Comparison of ENCODE assay signal across 8 cellular contexts in genomic region chr17:49952209-49952911, GRCh38. TPM values are rescaled to one million over a fixed set of nuclear protein-coding genes. Genes with fewer than 3 reads are reported as not detected.
DNase-seq lines count a peak whose midpoint lies in the region; ATAC-seq and TF ChIP-seq lines count a peak whose summit lies in the region.

No MANE protein-coding gene starts in this region.

- peaks cover 33% of the 10 kb centered on the region for H3K27me3 Mint-ChIP-seq in activated CD4-positive, alpha-beta T cell treated with anti-CD3 and anti-CD28 coated beads for 36 hours

- H3K4me1 Mint-ChIP-seq in activated CD4-positive, alpha-beta T cell treated with anti-CD3 and anti-CD28 coated beads for 36 hours: no peaks in the 10 kb centered on the region

- no peaks in the 10 kb centered on the region for H3K36me3 Mint-ChIP-seq in activated CD4-positive, alpha-beta T cell treated with anti-CD3 and anti-CD28 coated beads for 36 hours (ENCODE audit: low read depth)

- no peak overlapping the region for H3K4me3 Mint-ChIP-seq in activated CD4-positive, alpha-beta T cell treated with anti-CD3 and anti-CD28 coated beads for 36 hours

- peak; percentile 97 for ATAC-seq in activated CD4-positive, alpha-beta T cell treated with anti-CD3 and anti-CD28 coated beads for 36 hours
- ATAC-seq in HG03039 (IDR thresholded peaks at IDR 0.05; ENCODE audit: unreplicated experiment): no peak

- DNase-seq in Ammon's horn (ENCODE audit: low spot score) (peak; percentile 66), H4 (ENCODE audit: low spot score) (peak; percentile 79), NCI-H345 treated with DMSO at 0.1 percent for 48 hours (lab: John Stamatoyannopoulos, UW; ENCODE audit: unreplicated experiment) (peak; percentile 24), choroid plexus epithelial cell (ENCODE audit: low read depth) (peak; percentile 76), lung microvascular endothelial cell (ENCODE audit: low read depth in 2 of 2) (peak; percentile 72 to 75)
- peak; percentile 92 for DNase-seq in activated CD4-positive, alpha-beta T cell treated with anti-CD3 and anti-CD28 coated beads for 36 hours
- DNase-seq in stimulated activated CD8-positive, alpha-beta memory T cell treated with anti-CD3 and anti-CD28 coated beads, Interleukin-15, amount 100 ng/mL, for 48 hours (ENCODE audit: low read depth in 2 of 2): peak; percentile 63 to 67

- POLR2A ChIA-PET in activated CD4-positive, alpha-beta T cell treated with anti-CD3 and anti-CD28 coated beads for 36 hours (lab: Charles Lee): interaction anchor here (0.6 kb wide), 2 partner anchors 34 to 538 kb away, joined by 3 read pairs; partner anchors contain the start of gene PHB1

- peak; percentile 91 for TF ChIP-seq CTCF in choroid plexus epithelial cell (conservative IDR thresholded peaks at IDR 0.05; ENCODE audit: low read depth, low read length)

- no peak overlapping the region for H3K4me3 ChIP-seq in choroid plexus epithelial cell (ENCODE audit: low read depth, low read length)

- no peak overlapping the region for H3K27ac Mint-ChIP-seq in activated CD4-positive, alpha-beta T cell treated with anti-CD3 and anti-CD28 coated beads for 36 hours

- intact Hi-C loops in activated CD4-positive, alpha-beta T cell treated with anti-CD3 and anti-CD28 coated beads for 36 hours (cut with DNase I, micrococcal nuclease): loop anchor here (1.0 to 5.0 kb wide), 4 partner anchors 46 to 135 kb away; no protein-coding TSS in a partner anchor

- H3K9me3 Mint-ChIP-seq in activated CD4-positive, alpha-beta T cell treated with anti-CD3 and anti-CD28 coated beads for 36 hours (ENCODE audit: low read depth): no peaks in the 10 kb centered on the region

- CTCF ChIA-PET in activated CD4-positive, alpha-beta T cell treated with anti-CD3 and anti-CD28 coated beads for 36 hours (lab: Charles Lee): interaction anchor here (0.6 to 3.9 kb wide), 42 partner anchors 10 to 482 kb away, joined by 3 to 124 read pairs (median 4); partner anchors contain the start of gene DLX3

RNA-seq across cellular contexts. Expression of gene DLX4, which starts 16.6 kb away (rescaled TPM):
- total RNA-seq in H4 (2014; rRNA removed; shearing (Covaris generic)): 0.49 and 1.6 TPM in 2 replicates
- total RNA-seq in activated CD4-positive, alpha-beta T cell treated with anti-CD3 and anti-CD28 coated beads for 36 hours: under 1 TPM; 0.85 to 0.86 TPM
- total RNA-seq in lung microvascular endothelial cell: not detected in 2 replicates

RNA-seq across cellular contexts. Expression of gene DLX3, which starts 42.7 kb away (rescaled TPM):
- total RNA-seq in H4 (2014; rRNA removed; shearing (Covaris generic)): 0.17 TPM in 1 of 2 replicates, not detected in the other
- total RNA-seq in activated CD4-positive, alpha-beta T cell treated with anti-CD3 and anti-CD28 coated beads for 36 hours: under 1 TPM in 1 of 2 experiments, not detected in 1; 0.09 TPM
- not detected in 2 replicates for total RNA-seq in lung microvascular endothelial cell

Comparison
In these comparisons a context has a peak if more than half of its experiments do, and no peak if none do; other contexts are left out.
1. DNase-seq: peak in every context shown above with its lines; median percentile 92 in activated CD4-positive, alpha-beta T cell treated with anti-CD3 and anti-CD28 coated beads for 36 hours; 79 in H4; 76 in choroid plexus epithelial cell; 74 in lung microvascular endothelial cell; 66 in Ammon's horn; 65 in stimulated activated CD8-positive, alpha-beta memory T cell treated with anti-CD3 and anti-CD28 coated beads, Interleukin-15, amount 100 ng/mL, for 48 hours; 24 in NCI-H345 treated with DMSO at 0.1 percent for 48 hours.